18 cellular contexts compared by ENCODE assay signal in genomic region chr11:64390558-64390957, GRCh38. TPM values are rescaled to one million over a fixed set of nuclear protein-coding genes. Genes with fewer than 3 reads are reported as not detected.
DNase-seq lines count a peak whose midpoint lies in the region; ATAC-seq lines count a peak whose summit lies in the region.
"Had no signal": no experiment of that assay in that cellular context is flagged by ENCODE, and none has a peak within 500 bp of the region (broad histone marks: within the 10 kb centered on the region; RNA-seq: fewer than 3 reads in every experiment).

No MANE protein-coding gene starts in this region.

- H3K4me1 Mint-ChIP-seq in activated CD4-positive, alpha-beta T cell treated with anti-CD3 and anti-CD28 coated beads, Interleukin-2, amount 10 ng/mL, durations not matched to agents 24 days and 14 days: peaks cover 16% of the 10 kb centered on the region
- H3K4me1 Mint-ChIP-seq in T-helper 2 cell treated with Interferon-gamma antibody and Interleukin-4, amounts not matched to agents 5 μg/mL and 100 μg/mL, for 36 hours (ENCODE audit: low read depth): peaks cover 31% of the 10 kb centered on the region
- H3K4me1 Mint-ChIP-seq in immature natural killer cell: peaks cover 40 to 41% of the 10 kb centered on the region in 2 donors
- peaks cover 27% of the 10 kb centered on the region for H3K4me1 Mint-ChIP-seq in stimulated activated effector memory CD8-positive, alpha-beta T cell treated with anti-CD3 and anti-CD28 coated beads, Interleukin-12 subunit alpha, Interleukin-12 subunit beta, amount 100 ng/mL, for 72 hours

- intact Hi-C loops in activated CD4-positive, alpha-beta T cell treated with anti-CD3 and anti-CD28 coated beads, Interleukin-2, amount 10 ng/mL, durations not matched to agents 24 days and 14 days (cut with micrococcal nuclease): no loop called here

- H3K27me3 Mint-ChIP-seq in activated CD4-positive, alpha-beta T cell treated with anti-CD3 and anti-CD28 coated beads, Interleukin-2, amount 10 ng/mL, durations not matched to agents 24 days and 14 days: peaks cover 28% of the 10 kb centered on the region
- peaks cover 29% of the 10 kb centered on the region for H3K27me3 Mint-ChIP-seq in T-helper 2 cell treated with Interferon-gamma antibody and Interleukin-4, amounts not matched to agents 5 μg/mL and 100 μg/mL, for 36 hours (ENCODE audit: low read depth)
- peaks cover 3 to 9% (median 3%) of the 10 kb centered on the region in 3 donors for H3K27me3 Mint-ChIP-seq in immature natural killer cell (ENCODE audit: low read depth in 3 of 3)

- ATAC-seq in stimulated activated effector memory CD8-positive, alpha-beta T cell treated with anti-CD3 and anti-CD28 coated beads, Interleukin-12 subunit alpha, Interleukin-12 subunit beta, amount 100 ng/mL, for 72 hours: no peak
- ATAC-seq: HepG2 had no signal

- H3K36me3 Mint-ChIP-seq in activated CD4-positive, alpha-beta T cell treated with anti-CD3 and anti-CD28 coated beads, Interleukin-2, amount 10 ng/mL, durations not matched to agents 24 days and 14 days (ENCODE audit: low read depth): no peaks in the 10 kb centered on the region
- peaks cover 2% of the 10 kb centered on the region for H3K36me3 Mint-ChIP-seq in T-helper 2 cell treated with Interferon-gamma antibody and Interleukin-4, amounts not matched to agents 5 μg/mL and 100 μg/mL, for 36 hours (ENCODE audit: low read depth)
- H3K36me3 Mint-ChIP-seq in immature natural killer cell: peaks cover 0 to 7% (median 0%) of the 10 kb centered on the region in 3 donors
- H3K36me3 Mint-ChIP-seq in stimulated activated effector memory CD8-positive, alpha-beta T cell treated with anti-CD3 and anti-CD28 coated beads, Interleukin-12 subunit alpha, Interleukin-12 subunit beta, amount 100 ng/mL, for 72 hours: peaks cover 5% of the 10 kb centered on the region

- DNase-seq in activated CD4-positive, alpha-beta T cell treated with anti-CD3 and anti-CD28 coated beads, Interleukin-2, amount 10 ng/mL, durations not matched to agents 24 days and 14 days: no peak
- DNase-seq in activated CD4-positive, alpha-beta T cell treated with anti-CD3 and anti-CD28 coated beads for 1 hour: no peak
- DNase-seq in T-helper 2 cell treated with Interferon-gamma antibody and Interleukin-4, amounts not matched to agents 5 μg/mL and 100 μg/mL, for 36 hours (ENCODE audit: low spot score): no peak
- DNase-seq in immature natural killer cell: no peak
- DNase-seq in stimulated activated effector memory CD8-positive, alpha-beta T cell treated with anti-CD3 and anti-CD28 coated beads, Interleukin-12 subunit alpha, Interleukin-12 subunit beta, amount 100 ng/mL, for 72 hours (ENCODE audit: low spot score in 2 of 2): no peak
- DNase-seq in DMS53 treated with DMSO at 0.1 percent for 48 hours (lab: John Stamatoyannopoulos, UW; ENCODE audit: unreplicated experiment): no peak
- DNase-seq in NCI-H526 treated with DMSO at 0.1 percent for 48 hours (lab: John Stamatoyannopoulos, UW): no peak
- DNase-seq in RPMI8226: no peak
- DNase-seq: 8988T, BE2C, EL, GOT3, NCI-H1048, NCI-H2081 treated with DMSO at 0.1 percent for 48 hours, NCI-H510A, NCI-H82, PC-9 had no signal

- H3K4me3 Mint-ChIP-seq in activated CD4-positive, alpha-beta T cell treated with anti-CD3 and anti-CD28 coated beads, Interleukin-2, amount 10 ng/mL, durations not matched to agents 24 days and 14 days: no peak overlapping the region
- peak overlapping the region; percentile 31 for H3K4me3 Mint-ChIP-seq in T-helper 2 cell treated with Interferon-gamma antibody and Interleukin-4, amounts not matched to agents 5 μg/mL and 100 μg/mL, for 36 hours
- peak overlapping the region; percentile 40 to 75 (median 74) for H3K4me3 Mint-ChIP-seq in immature natural killer cell
- peak overlapping the region; percentile 13 for H3K4me3 Mint-ChIP-seq in stimulated activated effector memory CD8-positive, alpha-beta T cell treated with anti-CD3 and anti-CD28 coated beads, Interleukin-12 subunit alpha, Interleukin-12 subunit beta, amount 100 ng/mL, for 72 hours

- H3K27ac Mint-ChIP-seq in activated CD4-positive, alpha-beta T cell treated with anti-CD3 and anti-CD28 coated beads, Interleukin-2, amount 10 ng/mL, durations not matched to agents 24 days and 14 days: peak overlapping the region; percentile 29
- no peak overlapping the region for H3K27ac Mint-ChIP-seq in T-helper 2 cell treated with Interferon-gamma antibody and Interleukin-4, amounts not matched to agents 5 μg/mL and 100 μg/mL, for 36 hours
- H3K27ac Mint-ChIP-seq in immature natural killer cell: peak overlapping the region in 2 of 6 donors; percentile 43 to 76
- H3K27ac Mint-ChIP-seq in stimulated activated effector memory CD8-positive, alpha-beta T cell treated with anti-CD3 and anti-CD28 coated beads, Interleukin-12 subunit alpha, Interleukin-12 subunit beta, amount 100 ng/mL, for 72 hours: peak overlapping the region; percentile 71

- peaks cover 13% of the 10 kb centered on the region for H3K9me3 Mint-ChIP-seq in activated CD4-positive, alpha-beta T cell treated with anti-CD3 and anti-CD28 coated beads, Interleukin-2, amount 10 ng/mL, durations not matched to agents 24 days and 14 days
- peaks cover 9% of the 10 kb centered on the region for H3K9me3 Mint-ChIP-seq in T-helper 2 cell treated with Interferon-gamma antibody and Interleukin-4, amounts not matched to agents 5 μg/mL and 100 μg/mL, for 36 hours
- H3K9me3 Mint-ChIP-seq in immature natural killer cell: peaks cover 0 to 2% (median 0%) of the 10 kb centered on the region in 6 donors
- H3K9me3 Mint-ChIP-seq in stimulated activated effector memory CD8-positive, alpha-beta T cell treated with anti-CD3 and anti-CD28 coated beads, Interleukin-12 subunit alpha, Interleukin-12 subunit beta, amount 100 ng/mL, for 72 hours: peaks cover 9% of the 10 kb centered on the region

RNA-seq across cellular contexts. Expression of gene RPS6KA4, which starts 31.6 kb away (rescaled TPM):
- 46.3 and 48.6 TPM in 2 replicates for total RNA-seq in activated CD4-positive, alpha-beta T cell treated with anti-CD3 and anti-CD28 coated beads, Interleukin-2, amount 10 ng/mL, durations not matched to agents 24 days and 14 days
- polyA plus RNA-seq in immature natural killer cell: 10 to 100 TPM in 1 of 3 donors, 1 to 10 TPM in 2; 5.0 to 16.7 (median 8.5) TPM

RNA-seq across cellular contexts. Expression of gene CCDC88B, which starts 50.6 kb away (rescaled TPM):
- 116 and 119 TPM in 2 replicates for total RNA-seq in activated CD4-positive, alpha-beta T cell treated with anti-CD3 and anti-CD28 coated beads, Interleukin-2, amount 10 ng/mL, durations not matched to agents 24 days and 14 days
- polyA plus RNA-seq in immature natural killer cell: 10 to 100 TPM; 10.3 to 86.7 (median 16.4) TPM
